Comparison of ENCODE assay signal across 18 cellular contexts in the genomic region with DNA sequence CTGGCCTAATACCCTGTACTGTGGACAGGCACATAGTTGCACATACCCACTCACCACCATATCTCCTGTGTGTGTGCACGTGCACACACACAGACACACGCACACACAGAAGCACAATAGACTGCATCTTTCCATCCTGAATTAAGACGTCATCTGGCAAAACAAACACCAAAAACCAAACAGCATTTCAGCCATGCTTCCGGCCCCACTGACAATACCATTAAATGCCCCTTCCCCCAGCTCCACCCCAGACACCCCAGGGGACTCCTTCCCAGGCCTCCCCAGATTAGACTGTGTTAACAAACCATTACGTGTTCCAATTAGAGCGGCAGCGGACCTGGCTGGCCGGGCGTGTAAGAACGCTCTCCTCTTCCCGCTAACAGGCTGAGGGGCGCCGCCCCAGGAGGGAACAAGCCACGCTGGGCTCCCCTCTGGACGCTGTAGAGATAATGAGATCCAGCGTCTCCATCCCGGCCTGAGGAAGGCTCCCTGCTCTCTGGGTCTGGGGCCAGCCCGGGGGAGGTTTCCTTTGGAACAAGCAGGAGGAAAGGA.
DNase-seq lines count a peak whose midpoint lies in the region; ATAC-seq, FAIRE-seq and TF ChIP-seq lines count a peak whose summit lies in the region.
"Had no signal": no experiment of that assay in that cellular context is flagged by ENCODE, and none has a peak within 500 bp of the region (broad histone marks: within the 10 kb centered on the region; RNA-seq: fewer than 3 reads in every experiment).

No MANE protein-coding gene starts in this region.

- 33% methylated on average over 15 of the region's 18 CpGs for WGBS in HepG2 (ENCODE audit: low lambda C conversion rate)

- dilution Hi-C loops in endothelial cell of umbilical vein (cut with MboI; ENCODE audit: extremely low pct_ligation_motif_present, low sequenced_read_pairs) = no loop called here

- BruUV-seq in endothelial cell of umbilical vein (replicated peaks; lab: Mats Ljungman, UMichigan) (no TSS peak), HepG2 (replicated peaks; lab: Mats Ljungman, UMichigan) (no TSS peak)

- H3K4me2 ChIP-seq in endothelial cell of umbilical vein (ENCODE audit: insufficient read depth, low read length) = peak overlapping the region; percentile 32
- no peak overlapping the region for H3K4me2 ChIP-seq in HepG2 (ENCODE audit: low read depth, low read length)
- H3K4me2 ChIP-seq: A549 had no signal

- FAIRE-seq in endothelial cell of umbilical vein (lab: Jason Lieb, UNC) = peak; percentile 59
- no peak for FAIRE-seq in HepG2 (lab: Jason Lieb, UNC)
- FAIRE-seq: A549 had no signal

- ATAC-seq in sciatic nerve = peak; percentile 17
- no peak for ATAC-seq in HepG2
- ATAC-seq: A549; activated CD8-positive, alpha-beta memory T cell treated with anti-CD3 and anti-CD28 coated beads, Interleukin-2, amount 10 ng/mL, durations not matched to agents 7 days and 5 days; lower lobe of right lung; SK-N-SH treated with all-trans-retinoic acid at 6 μM for 48 hours had no signal

- H4K20me1 ChIP-seq in endothelial cell of umbilical vein (replicated peaks; ENCODE audit: control insufficient read depth, extremely low read depth, insufficient read depth, low read length) = no peaks in the 10 kb centered on the region
- H4K20me1 ChIP-seq in HepG2 (ENCODE audit: insufficient read depth, low read length) = no peaks in the 10 kb centered on the region

- TF ChIP-seq POLR2A in endothelial cell of umbilical vein (IDR thresholded peaks at IDR 0.05; ENCODE audit: low read depth, low read length) (no peak), HepG2 (IDR thresholded peaks at IDR 0.05; ENCODE audit: insufficient read depth in 1 of 2, low read depth in 2 of 2, low read length in 2 of 2) (no peak)

- no peak for TF ChIP-seq CTCF in endothelial cell of umbilical vein (IDR thresholded peaks at IDR 0.05; ENCODE audit: extremely low read depth in 1 of 2, insufficient read depth in 1 of 2, low read depth in 1 of 2, low read length in 2 of 2)
- TF ChIP-seq CTCF in HepG2 (CRISPR knock-in tag; IDR thresholded peaks at IDR 0.05) = no peak

- H3K9me3 ChIP-seq in endothelial cell of umbilical vein (replicated peaks; ENCODE audit: control insufficient read depth, insufficient read depth, low read length) (no peaks in the 10 kb centered on the region), HepG2 (ENCODE audit: low read length) (no peaks in the 10 kb centered on the region), MG63 (no peaks in the 10 kb centered on the region)
- H3K9me3 ChIP-seq: A549, lower lobe of right lung, neutrophil, testis had no signal

- no peaks in the 10 kb centered on the region for H3K9me1 ChIP-seq in endothelial cell of umbilical vein (replicated peaks; ENCODE audit: control insufficient read depth, extremely low read depth, insufficient read depth, low read length)

- peak overlapping the region; percentile 67 for H2AFZ ChIP-seq in endothelial cell of umbilical vein (ENCODE audit: low read depth, low read length)
- no peak overlapping the region for H2AFZ ChIP-seq in HepG2 (ENCODE audit: low read length)

- DNase-seq in NCI-H1694 treated with DMSO at 0.1 percent for 48 hours (lab: John Stamatoyannopoulos, UW) (peak; percentile 13), NCI-H1694 (lab: John Stamatoyannopoulos, UW) (no peak), NCI-H2171 treated with DMSO at 0.1 percent for 48 hours (lab: John Stamatoyannopoulos, UW) (peak; percentile 62), endothelial cell of umbilical vein (ENCODE audit: low read depth, low spot score) (peak; percentile 39), sciatic nerve (ENCODE audit: low spot score) (no peak), GDM1 (lab: John Stamatoyannopoulos, UW) (no peak), HepG2 (ENCODE audit: low spot score) (no peak), MG63 (no peak)
- DNase-seq: activated CD8-positive, alpha-beta memory T cell treated with anti-CD3 and anti-CD28 coated beads, Interleukin-2, amount 10 ng/mL, durations not matched to agents 7 days and 5 days; activated naive CD8-positive, alpha-beta T cell treated with anti-CD3 and anti-CD28 coated beads, Interleukin-2, amount 10 ng/mL, durations not matched to agents 7 days and 5 days; DND-41; lower lobe of right lung; testis had no signal

- peaks cover 0 to 6% of the 10 kb centered on the region in 2 experiments for H3K36me3 ChIP-seq in endothelial cell of umbilical vein (ENCODE audit: control insufficient read depth in 2 of 2, extremely low read depth in 1 of 2, insufficient read depth in 2 of 2, low read length in 2 of 2)
- H3K36me3 ChIP-seq in HepG2 (replicated peaks in 1 of 2; ENCODE audit: control insufficient read depth in 1 of 2, insufficient read depth in 2 of 2, low read length in 2 of 2) = no peaks in the 10 kb centered on the region
- H3K36me3 ChIP-seq in MG63 = no peaks in the 10 kb centered on the region
- H3K36me3 ChIP-seq: lower lobe of right lung, neutrophil had no signal

- peaks cover 9% of the 10 kb centered on the region for H3K4me1 ChIP-seq in endothelial cell of umbilical vein (ENCODE audit: control insufficient read depth, extremely low read depth, insufficient read depth, low read length)
- H3K4me1 ChIP-seq in HepG2 (ENCODE audit: insufficient read depth, low read length) = no peaks in the 10 kb centered on the region
- H3K4me1 ChIP-seq: testis had no signal

- in situ Hi-C loops in HepG2 (cut with HindIII; ENCODE audit: extremely low pct_ligation_motif_present, low pct_unique_long_range_greater_than_20kb) = loop anchor here (25.0 kb wide), 1 partner anchor 566 kb away; a partner anchor contains a TSS

- peak overlapping the region; percentile 35 for H3K9ac ChIP-seq in endothelial cell of umbilical vein (replicated peaks; ENCODE audit: extremely low read depth, insufficient read depth, low read length)
- no peak overlapping the region for H3K9ac ChIP-seq in HepG2 (ENCODE audit: insufficient read depth, low read depth, low read length)

- intact Hi-C loops in endothelial cell of umbilical vein (cut with micrococcal nuclease) (loop anchor here (5.0 kb wide), 1 partner anchor 56 kb away; no protein-coding TSS in a partner anchor), sciatic nerve (cut with DNase I) (no loop called here), HepG2 (cut with micrococcal nuclease; ENCODE audit: unreplicated experiment) (no loop called here)

- H3K79me2 ChIP-seq in endothelial cell of umbilical vein (ENCODE audit: control insufficient read depth, insufficient read depth, low read length) = no peaks in the 10 kb centered on the region
- H3K79me2 ChIP-seq in HepG2 (ENCODE audit: insufficient read depth, low read length) = no peaks in the 10 kb centered on the region

- no peak for TF ChIP-seq EP300 in HepG2 (IDR thresholded peaks at IDR 0.05; ENCODE audit: low read depth in 2 of 2, low read length in 2 of 2)
- TF ChIP-seq EP300 in HepG2 (CRISPR knock-in tag; IDR thresholded peaks at IDR 0.05; ENCODE audit: borderline replicate concordance) = no peak

- H3K27ac ChIP-seq in endothelial cell of umbilical vein (ENCODE audit: insufficient read depth, low read depth, low read length) = no peak overlapping the region
- no peak overlapping the region for H3K27ac ChIP-seq in HepG2 (ENCODE audit: extremely low read length, insufficient read depth, low read length)
- H3K27ac ChIP-seq: A549, epithelial cell of prostate, lower lobe of right lung, neutrophil, testis, VCaP had no signal

- no peaks in the 10 kb centered on the region for H3K27me3 ChIP-seq in endothelial cell of umbilical vein (ENCODE audit: control insufficient read depth in 2 of 2, insufficient read depth in 2 of 2, low read length in 2 of 2)
- H3K27me3 ChIP-seq in HepG2 (ENCODE audit: control insufficient read depth in 1 of 2, insufficient read depth in 2 of 2, low read length in 2 of 2) = peaks cover 6 to 12% of the 10 kb centered on the region in 2 experiments; a peak in 2 of 5 replicates
- no peaks in the 10 kb centered on the region for H3K27me3 ChIP-seq in MG63
- H3K27me3 ChIP-seq: testis had no signal

- H3K4me3 ChIP-seq in endothelial cell of umbilical vein (replicated peaks in 1 of 3; ENCODE audit: insufficient read depth in 1 of 3, low read depth in 1 of 3, low read length in 3 of 3) = peak overlapping the region in 1 of 3 experiments; percentile 18
- H3K4me3 ChIP-seq in HepG2 (replicated peaks in 1 of 3; ENCODE audit: insufficient read depth in 1 of 3, low read depth in 2 of 3, low read length in 3 of 3) = no peak overlapping the region
- no peak overlapping the region for H3K4me3 ChIP-seq in MG63
- H3K4me3 ChIP-seq: A549, lower lobe of right lung, testis had no signal

- CTCF ChIA-PET in endothelial cell of umbilical vein (lab: Charles Lee) = interaction anchor here (1.0 to 1.8 kb wide), 2 partner anchors 16 to 103 kb away, joined by 3 to 5 read pairs; no protein-coding TSS in a partner anchor
- CTCF ChIA-PET in HepG2 (lab: Yijun Ruan, JAX; ENCODE audit: low intra/inter-chr PET ratio, low total read pairs) = no interaction called here

- TF ChIP-seq RAD21 in HepG2 (CRISPR knock-in tag; IDR thresholded peaks at IDR 0.05) = no peak

- POLR2A ChIA-PET in endothelial cell of umbilical vein (lab: Charles Lee) (no interaction called here), HepG2 (lab: Yijun Ruan, JAX) (no interaction called here)

TF ChIP-seq in endothelial cell of umbilical vein, 7 proteins besides CTCF, POLR2A, EP300 and RAD21:
- no peak for TF ChIP-seq POLR2AphosphoS5 (IDR thresholded peaks at IDR 0.05; ENCODE audit: insufficient read depth, low read depth, low read length)
- no peak for TF ChIP-seq GATA2 (IDR thresholded peaks at IDR 0.05; ENCODE audit: insufficient read depth, insufficient read length, low read depth, low read length)

TF ChIP-seq in HepG2, 621 proteins besides CTCF, POLR2A, EP300 and RAD21 (continues in another document):
- TF ChIP-seq PCBP2 (optimal IDR thresholded peaks at IDR 0.05; ENCODE audit: low read depth, low read length, poor library complexity, severe bottlenecking) (no peak), PPARG (CRISPR knock-in tag; conservative IDR thresholded peaks at IDR 0.05) (no peak), MXD4 (CRISPR knock-in tag; IDR thresholded peaks at IDR 0.05) (no peak), ZNF17 (CRISPR knock-in tag; IDR thresholded peaks at IDR 0.05) (no peak)
- TF ChIP-seq, protein P1, sequence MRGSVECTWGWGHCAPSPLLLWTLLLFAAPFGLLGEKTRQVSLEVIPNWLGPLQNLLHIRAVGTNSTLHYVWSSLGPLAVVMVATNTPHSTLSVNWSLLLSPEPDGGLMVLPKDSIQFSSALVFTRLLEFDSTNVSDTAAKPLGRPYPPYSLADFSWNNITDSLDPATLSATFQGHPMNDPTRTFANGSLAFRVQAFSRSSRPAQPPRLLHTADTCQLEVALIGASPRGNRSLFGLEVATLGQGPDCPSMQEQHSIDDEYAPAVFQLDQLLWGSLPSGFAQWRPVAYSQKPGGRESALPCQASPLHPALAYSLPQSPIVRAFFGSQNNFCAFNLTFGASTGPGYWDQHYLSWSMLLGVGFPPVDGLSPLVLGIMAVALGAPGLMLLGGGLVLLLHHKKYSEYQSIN (CRISPR knock-in tag; IDR thresholded peaks at IDR 0.05; ENCODE audit: borderline replicate concordance) = no peak

Comparison
In these comparisons a context has a peak if more than half of its experiments do, and no peak if none do; other contexts are left out.
1. DNase-seq: peak in NCI-H1694 treated with DMSO at 0.1 percent for 48 hours (single experiment), NCI-H2171 treated with DMSO at 0.1 percent for 48 hours (single experiment) and endothelial cell of umbilical vein (single experiment); none in NCI-H1694 (single experiment), sciatic nerve (single experiment), GDM1 (single experiment), HepG2 (single experiment) and MG63 (single experiment).